In the genomic region with DNA sequence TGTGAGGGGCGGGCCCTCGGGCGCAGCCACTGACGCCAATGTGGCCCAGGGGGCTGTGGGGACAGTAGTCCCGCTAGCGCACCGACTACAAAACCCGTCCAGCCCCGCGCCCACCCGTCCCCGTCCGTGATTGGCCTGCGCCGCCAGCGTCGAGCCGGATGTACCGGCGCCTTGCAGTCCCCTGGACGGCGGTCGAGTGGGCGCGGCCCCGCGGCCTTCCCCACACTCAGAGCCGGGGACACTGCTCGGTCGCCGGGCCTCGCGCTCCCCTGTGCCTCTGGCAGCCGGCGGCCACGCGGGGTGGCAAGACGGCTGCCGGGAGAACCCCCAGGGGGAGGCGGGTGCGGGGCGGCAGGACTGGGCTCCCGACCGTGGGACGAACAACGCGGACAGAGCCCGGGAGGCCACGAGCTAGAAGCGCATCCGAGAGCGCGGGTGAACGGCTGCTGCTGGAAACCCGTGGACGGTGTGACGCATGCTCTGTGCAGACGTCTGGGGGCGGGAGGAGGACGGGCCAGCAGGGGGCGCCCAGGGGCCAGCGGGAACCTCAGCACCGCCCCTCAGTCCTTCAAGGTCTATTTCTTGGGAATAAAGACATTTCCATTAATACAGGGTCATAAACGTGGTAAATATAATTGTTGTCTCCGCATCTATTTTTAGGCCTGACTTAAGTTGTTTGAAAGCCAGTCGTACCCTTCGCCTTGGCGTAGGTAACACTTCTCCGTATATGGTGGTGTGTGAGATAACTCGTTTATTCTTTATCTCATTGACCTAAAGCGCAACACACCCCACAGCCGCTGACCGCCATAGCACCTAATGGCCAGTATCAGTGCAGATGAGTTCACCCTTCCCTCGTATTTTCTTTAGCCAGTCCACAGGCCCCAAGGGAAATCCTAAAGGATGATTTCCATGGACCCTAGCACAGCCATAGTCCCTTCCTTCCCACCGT, we compare ENCODE assay signal across 8 cellular contexts. TPM values are rescaled to one million over a fixed set of nuclear protein-coding genes. Genes with fewer than 3 reads are reported as not detected.
DNase-seq lines count a peak whose midpoint lies in the region; ATAC-seq and TF ChIP-seq lines count a peak whose summit lies in the region.

No MANE protein-coding gene starts in this region.

- no peaks in the 10 kb centered on the region for H3K36me3 ChIP-seq in ES-I3 (ENCODE audit: insufficient read depth, low read length)

- H3K36me3 Mint-ChIP-seq in activated T-helper 17 cell treated with anti-CD3 and anti-CD28 coated beads, Interleukin-2, amount 50 U/mL, for 72 hours (ENCODE audit: low read depth): no peaks in the 10 kb centered on the region
- no peaks in the 10 kb centered on the region for H3K36me3 Mint-ChIP-seq in natural killer cell

- H3K9me3 Mint-ChIP-seq in activated T-helper 17 cell treated with anti-CD3 and anti-CD28 coated beads, Interleukin-2, amount 50 U/mL, for 72 hours: no peaks in the 10 kb centered on the region
- no peaks in the 10 kb centered on the region for H3K9me3 Mint-ChIP-seq in natural killer cell

- peak overlapping the region; percentile 84 for H3K4me3 Mint-ChIP-seq in activated T-helper 17 cell treated with anti-CD3 and anti-CD28 coated beads, Interleukin-2, amount 50 U/mL, for 72 hours
- peak overlapping the region; percentile 92 for H3K4me3 Mint-ChIP-seq in natural killer cell

- peak; percentile 78 for ATAC-seq in activated T-helper 17 cell treated with anti-CD3 and anti-CD28 coated beads, Interleukin-2, amount 50 U/mL, for 72 hours (replicated peaks)
- peak; percentile 89 to 95 (median 89) for ATAC-seq in natural killer cell

- peak overlapping the region; percentile 91 for H3K27ac Mint-ChIP-seq in activated T-helper 17 cell treated with anti-CD3 and anti-CD28 coated beads, Interleukin-2, amount 50 U/mL, for 72 hours
- peak overlapping the region; percentile 89 to 91 for H3K27ac Mint-ChIP-seq in natural killer cell

- H3K4me1 ChIP-seq in ES-I3 (ENCODE audit: insufficient read depth, low read length): peaks cover 12% of the 10 kb centered on the region

- intact Hi-C loops in natural killer cell (cut with micrococcal nuclease): loop anchor here (1.0 to 10.0 kb wide), 5 partner anchors 26 to 650 kb away; a partner anchor contains a TSS

- DNase-seq in GOT3 (lab: John Stamatoyannopoulos, UW) (peak; percentile 74), LHCN-M2 (ENCODE audit: low read depth) (peak; percentile 97), RKO (ENCODE audit: low spot score) (peak; percentile 99), fibroblast of mammary gland (ENCODE audit: low read depth) (peak; percentile 95), natural killer cell (peak; percentile 98)
- DNase-seq in stimulated activated naive CD4-positive, alpha-beta T cell (lab: John Stamatoyannopoulos, UW): peak; percentile 92 to 98 (median 96)

- no peaks in the 10 kb centered on the region for H3K27me3 Mint-ChIP-seq in activated T-helper 17 cell treated with anti-CD3 and anti-CD28 coated beads, Interleukin-2, amount 50 U/mL, for 72 hours
- H3K27me3 Mint-ChIP-seq in natural killer cell (ENCODE audit: low read depth in 2 of 2): no peaks in the 10 kb centered on the region

- H3K4me3 ChIP-seq in fibroblast of mammary gland (ENCODE audit: control insufficient read depth, low read depth, low read length): peak overlapping the region; percentile 56

- peaks cover 35% of the 10 kb centered on the region for H3K4me1 Mint-ChIP-seq in activated T-helper 17 cell treated with anti-CD3 and anti-CD28 coated beads, Interleukin-2, amount 50 U/mL, for 72 hours
- H3K4me1 Mint-ChIP-seq in natural killer cell: peaks cover 40 to 43% of the 10 kb centered on the region in 2 donors

- TF ChIP-seq CTCF in fibroblast of mammary gland (conservative IDR thresholded peaks at IDR 0.05; ENCODE audit: control insufficient read depth, insufficient read depth, low read depth, low read length) (peak; percentile 76), natural killer cell (IDR thresholded peaks at IDR 0.05) (peak; percentile 99)

- no peaks in the 10 kb centered on the region for H3K9me3 ChIP-seq in ES-I3 (ENCODE audit: control insufficient read depth, insufficient read depth, low read length)

- H3K9ac ChIP-seq in ES-I3 (ENCODE audit: low read depth, low read length): peak overlapping the region; percentile 96

RNA-seq across cellular contexts. Expression of a gene that starts 0.6 kb away (rescaled TPM):
- total RNA-seq in LHCN-M2 (2014; rRNA removed) (58.4 and 59.2 TPM in 2 replicates), natural killer cell (10 to 100 TPM; 27.0 to 39.7 (median 39.7) TPM)
- polyA plus RNA-seq in LHCN-M2 (2012): 22.0 TPM
- total RNA-seq in activated T-helper 17 cell treated with anti-CD3 and anti-CD28 coated beads, Interleukin-2, amount 50 U/mL, for 72 hours: 10 to 100 TPM; 14.2 to 24.9 TPM

Comparison
In these comparisons a context has a peak if more than half of its experiments do, and no peak if none do; other contexts are left out.
1. Peak in every context shown above with its lines: DNase-seq, ATAC-seq and H3K4me3 ChIP-seq.